ENCODE assay signal across 1 cellular context in the genomic region with DNA sequence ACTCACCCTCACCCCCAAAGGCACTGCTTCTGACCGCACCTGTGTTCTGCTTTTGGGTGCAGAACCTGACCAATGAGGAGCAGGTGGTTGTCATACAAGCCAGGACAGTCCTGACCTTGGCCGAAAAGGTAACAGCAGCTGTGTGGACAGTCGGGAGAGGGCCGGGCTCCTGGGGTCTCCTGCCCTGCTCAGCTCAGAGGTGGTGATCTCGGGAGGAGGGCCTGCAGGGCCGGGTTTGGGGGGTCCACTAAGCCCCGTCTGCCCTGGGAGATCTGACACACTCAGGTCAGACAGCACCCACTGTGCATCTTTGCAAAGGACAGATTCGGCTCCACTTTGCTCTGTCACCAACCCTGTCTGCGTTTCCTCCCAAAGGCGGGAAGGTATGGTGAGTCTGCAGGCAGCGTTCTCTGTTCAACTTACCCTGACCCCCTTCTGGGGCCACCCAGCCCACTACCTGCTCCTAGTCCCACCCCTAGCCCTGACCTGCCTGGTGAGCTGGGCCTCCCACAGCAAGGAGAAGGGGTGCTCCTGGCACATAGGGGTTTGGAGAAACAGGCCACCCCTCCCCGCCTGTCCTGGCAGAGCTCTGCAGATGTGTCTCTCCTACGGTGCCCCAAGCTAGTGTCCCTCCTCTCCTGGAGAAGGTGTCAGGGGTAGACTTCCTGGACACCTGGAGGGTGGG.
TF ChIP-seq lines count a peak whose summit lies in the region.

No MANE protein-coding gene starts in this region.

TF ChIP-seq in H1, 55 proteins besides CTCF, POLR2A, EP300 and RAD21 (continued from another document):
- TF ChIP-seq POU5F1 (IDR thresholded peaks at IDR 0.05; ENCODE audit: low read depth, low read length): no peak
